ENCODE assay signal across 12 cellular contexts in genomic region chr5:139577689-139578347, GRCh38. TPM values are rescaled to one million over a fixed set of nuclear protein-coding genes. Genes with fewer than 3 reads are reported as not detected.
DNase-seq lines count a peak whose midpoint lies in the region; ATAC-seq, FAIRE-seq and TF ChIP-seq lines count a peak whose summit lies in the region.
"Had no signal": no experiment of that assay in that cellular context is flagged by ENCODE, and none has a peak within 500 bp of the region (broad histone marks: within the 10 kb centered on the region; RNA-seq: fewer than 3 reads in every experiment).

No MANE protein-coding gene starts in this region.

- peaks cover 21% of the 10 kb centered on the region for H3K4me1 ChIP-seq in cardiac muscle cell (ENCODE audit: low read depth)
- H3K4me1 ChIP-seq in endothelial cell of umbilical vein (ENCODE audit: control insufficient read depth, extremely low read depth, insufficient read depth, low read length), result peaks cover 6% of the 10 kb centered on the region
- H3K4me1 ChIP-seq in thymus (ENCODE audit: control insufficient read depth, insufficient read depth, low read length), result peaks cover 4% of the 10 kb centered on the region
- H3K4me1 ChIP-seq in testis, result peaks cover 8% of the 10 kb centered on the region
- H3K4me1 ChIP-seq: breast epithelium had no signal

- no peaks in the 10 kb centered on the region for H3K9me1 ChIP-seq in endothelial cell of umbilical vein (replicated peaks; ENCODE audit: control insufficient read depth, extremely low read depth, insufficient read depth, low read length)

- H3K36me3 ChIP-seq in cardiac muscle cell (no peaks in the 10 kb centered on the region), endothelial cell of umbilical vein (ENCODE audit: control insufficient read depth in 2 of 2, extremely low read depth in 1 of 2, insufficient read depth in 2 of 2, low read length in 2 of 2) (no peaks in the 10 kb centered on the region), thymus (ENCODE audit: control insufficient read depth, insufficient read depth) (peaks cover 9% of the 10 kb centered on the region), testis (ENCODE audit: low read depth, missing control alignments) (no peaks in the 10 kb centered on the region)
- H3K36me3 ChIP-seq: breast epithelium had no signal

- H3K36me3 Mint-ChIP-seq in T-cell, result peaks cover 6% of the 10 kb centered on the region

- TF ChIP-seq POLR2A in endothelial cell of umbilical vein (IDR thresholded peaks at IDR 0.05; ENCODE audit: low read depth, low read length), result no peak
- TF ChIP-seq POLR2A in testis (IDR thresholded peaks at IDR 0.05), result no peak

- peaks cover 15% of the 10 kb centered on the region for H4K20me1 ChIP-seq in endothelial cell of umbilical vein (replicated peaks; ENCODE audit: control insufficient read depth, extremely low read depth, insufficient read depth, low read length)

- no peak overlapping the region for H2AFZ ChIP-seq in endothelial cell of umbilical vein (ENCODE audit: low read depth, low read length)

- H3K4me3 ChIP-seq in cardiac muscle cell (no peak overlapping the region), endothelial cell of umbilical vein (replicated peaks in 1 of 3; ENCODE audit: insufficient read depth in 1 of 3, low read depth in 1 of 3, low read length in 3 of 3) (no peak overlapping the region), thymus (ENCODE audit: low read length) (no peak overlapping the region), testis (no peak overlapping the region)
- H3K4me3 ChIP-seq: BLaER1, breast epithelium had no signal

- H3K27me3 ChIP-seq in cardiac muscle cell, result no peaks in the 10 kb centered on the region
- no peaks in the 10 kb centered on the region for H3K27me3 ChIP-seq in endothelial cell of umbilical vein (ENCODE audit: control insufficient read depth in 2 of 2, insufficient read depth in 2 of 2, low read length in 2 of 2)
- H3K27me3 ChIP-seq in thymus (ENCODE audit: control insufficient read depth, insufficient read depth), result no peaks in the 10 kb centered on the region
- H3K27me3 ChIP-seq in testis, result no peaks in the 10 kb centered on the region
- H3K27me3 ChIP-seq: BLaER1, breast epithelium had no signal

- H3K9me3 ChIP-seq in cardiac muscle cell (ENCODE audit: low read depth) (no peaks in the 10 kb centered on the region), endothelial cell of umbilical vein (replicated peaks; ENCODE audit: control insufficient read depth, insufficient read depth, low read length) (no peaks in the 10 kb centered on the region), thymus (ENCODE audit: control insufficient read depth) (no peaks in the 10 kb centered on the region), testis (no peaks in the 10 kb centered on the region)
- H3K9me3 ChIP-seq: BLaER1, breast epithelium had no signal

- DNase-seq in cardiac muscle cell (ENCODE audit: low read depth in 1 of 2, low spot score in 1 of 2), result peak in 1 of 2 donors; percentile 16
- DNase-seq in cardiac septum (ENCODE audit: low spot score), result no peak
- no peak for DNase-seq in T-cell
- DNase-seq in endothelial cell of umbilical vein (ENCODE audit: low read depth, low spot score), result peak; percentile 35
- DNase-seq in testis, result no peak
- DNase-seq in stimulated activated CD4-positive, alpha-beta T cell treated with anti-CD3 and anti-CD28 coated beads, Interleukin-4, amount 100 ng/mL, for 4 hours, result no peak
- DNase-seq: NCI-H1436 treated with DMSO at 0.1 percent for 48 hours had no signal

- dilution Hi-C loops in endothelial cell of umbilical vein (cut with MboI; ENCODE audit: extremely low pct_ligation_motif_present, low sequenced_read_pairs), result no loop called here

- no TSS peak for BruUV-seq in endothelial cell of umbilical vein (replicated peaks; lab: Mats Ljungman, UMichigan)

- H3K27ac Mint-ChIP-seq in T-cell, result peak overlapping the region; percentile 93 to 95

- no peak overlapping the region for H3K9ac ChIP-seq in endothelial cell of umbilical vein (replicated peaks; ENCODE audit: extremely low read depth, insufficient read depth, low read length)
- H3K9ac ChIP-seq: BLaER1 had no signal

- FAIRE-seq in endothelial cell of umbilical vein (lab: Jason Lieb, UNC), result no peak

- CTCF ChIA-PET in T-cell (lab: Charles Lee), result interaction anchor here (0.6 to 1.9 kb wide), 5 partner anchors 8 to 17 kb away, joined by 4 to 7 read pairs (median 4); partner anchors contain the start of gene UBE2D2 (in 1 of the 2)
- CTCF ChIA-PET in endothelial cell of umbilical vein (lab: Charles Lee), result interaction anchor here (0.7 to 1.2 kb wide), 2 partner anchors 12 to 15 kb away, joined by 4 read pairs; no protein-coding TSS in a partner anchor

- H3K79me2 ChIP-seq in endothelial cell of umbilical vein (ENCODE audit: control insufficient read depth, insufficient read depth, low read length), result peaks cover 95% of the 10 kb centered on the region

- H3K27ac ChIP-seq in cardiac muscle cell (peak overlapping the region; percentile 14), endothelial cell of umbilical vein (ENCODE audit: insufficient read depth, low read depth, low read length) (no peak overlapping the region), thymus (ENCODE audit: low read depth) (peak overlapping the region; percentile 59), testis (no peak overlapping the region)
- H3K27ac ChIP-seq: BLaER1, breast epithelium had no signal

- no peaks in the 10 kb centered on the region for H3K27me3 Mint-ChIP-seq in T-cell

- POLR2A ChIA-PET in T-cell (lab: Charles Lee) (interaction anchor here (0.6 to 0.7 kb wide), 3 partner anchors 9 to 45 kb away, joined by 4 to 9 read pairs (median 9); no protein-coding TSS in a partner anchor), endothelial cell of umbilical vein (lab: Charles Lee) (interaction anchor here (1.1 kb wide), 1 partner anchor 17 kb away, joined by 3 read pairs; the partner anchor contains the start of gene UBE2D2)

- WGBS in thymus, result 95% methylated on average over 5 of the region's 5 CpGs
- WGBS in testis, 2 donors, result 71 to 72% methylated on average over 5 of the region's 5 CpGs

- H3K4me2 ChIP-seq in endothelial cell of umbilical vein (ENCODE audit: insufficient read depth, low read length), result no peak overlapping the region
- H3K4me2 ChIP-seq: BLaER1 had no signal

- intact Hi-C loops in cardiac septum (cut with DNase I), result no loop called here
- intact Hi-C loops in endothelial cell of umbilical vein (cut with micrococcal nuclease), result no loop called here
- intact Hi-C loops in testis (cut with DNase I; ENCODE audit: low total_unique reads), result no loop called here

- H3K4me3 Mint-ChIP-seq in T-cell, result peak overlapping the region; percentile 56 to 59 (median 58)

- peaks cover 52 to 73% (median 72%) of the 10 kb centered on the region in 3 donors for H3K4me1 Mint-ChIP-seq in T-cell

- no peak for ATAC-seq in T-cell (replicated peaks in 1 of 4)
- ATAC-seq in GM19023 (IDR thresholded peaks at IDR 0.05; ENCODE audit: unreplicated experiment), result no peak
- ATAC-seq: Panc1 had no signal

- no peaks in the 10 kb centered on the region for H3K9me3 Mint-ChIP-seq in T-cell

- no peak for TF ChIP-seq CTCF in cardiac muscle cell (IDR thresholded peaks at IDR 0.05; ENCODE audit: low read depth, low read length)
- no peak for TF ChIP-seq CTCF in endothelial cell of umbilical vein (IDR thresholded peaks at IDR 0.05; ENCODE audit: extremely low read depth in 1 of 2, insufficient read depth in 1 of 2, low read depth in 1 of 2, low read length in 2 of 2)
- no peak for TF ChIP-seq CTCF in testis (IDR thresholded peaks at IDR 0.05)

TF ChIP-seq in endothelial cell of umbilical vein, 7 proteins besides CTCF, POLR2A, EP300 and RAD21:
- TF ChIP-seq POLR2AphosphoS5 (IDR thresholded peaks at IDR 0.05; ENCODE audit: insufficient read depth, low read depth, low read length) (no peak), EZH2 (IDR thresholded peaks at IDR 0.05; ENCODE audit: borderline replicate concordance, low read depth, low read length, severe bottlenecking) (no peak), FOS (IDR thresholded peaks at IDR 0.05; ENCODE audit: borderline replicate concordance, insufficient read depth, low read length) (no peak), GATA2 (IDR thresholded peaks at IDR 0.05; ENCODE audit: insufficient read depth, insufficient read length, low read depth, low read length) (no peak)

RNA-seq across cellular contexts. Expression of gene UBE2D2, which starts 16.7 kb away (rescaled TPM):
- total RNA-seq in cardiac muscle cell (225 and 338 TPM in 2 replicates), cardiac septum (124 TPM), T-cell (100 to 1,000 TPM; 138 to 176 (median 152) TPM), endothelial cell of umbilical vein (156 and 172 TPM in 2 replicates), testis (100 to 1,000 TPM; 102 to 116 TPM)
- polyA plus RNA-seq in cardiac muscle cell (236 and 291 TPM in 2 replicates), endothelial cell of umbilical vein (45.0 and 50.6 TPM in 2 replicates), thymus (150 TPM), testis (ENCODE audit: insufficient read depth, low read depth, low replicate concordance) (386 TPM)
- 48.2 and 52.7 TPM in 2 replicates for polyA plus RNA-seq in endothelial cell of umbilical vein (2011; cell fraction: cytosol; rRNA removed)
- polyA plus RNA-seq in endothelial cell of umbilical vein (2011; cell fraction: nucleus; rRNA removed), result 26.6 and 30.5 TPM in 2 replicates
- 153 and 176 TPM in 2 replicates for polyA plus RNA-seq in endothelial cell of umbilical vein (2012)
- 36.8 and 41.5 TPM in 2 replicates for polyA minus RNA-seq in endothelial cell of umbilical vein
- 39.3 TPM for polyA minus RNA-seq in endothelial cell of umbilical vein (2011; cell fraction: cytosol; rRNA and poly(A)+ RNA removed)
- polyA minus RNA-seq in endothelial cell of umbilical vein (2011; cell fraction: nucleus; rRNA and poly(A)+ RNA removed), result 22.9 and 23.8 TPM in 2 replicates

Comparison
In these comparisons a context has a peak if more than half of its experiments do, and no peak if none do; other contexts are left out.
1. H3K27ac ChIP-seq: peak in cardiac muscle cell (single experiment) and thymus (single experiment); none in endothelial cell of umbilical vein (single experiment) and testis (0 of 2).